21 cellular contexts compared by ENCODE assay signal in the genomic region with DNA sequence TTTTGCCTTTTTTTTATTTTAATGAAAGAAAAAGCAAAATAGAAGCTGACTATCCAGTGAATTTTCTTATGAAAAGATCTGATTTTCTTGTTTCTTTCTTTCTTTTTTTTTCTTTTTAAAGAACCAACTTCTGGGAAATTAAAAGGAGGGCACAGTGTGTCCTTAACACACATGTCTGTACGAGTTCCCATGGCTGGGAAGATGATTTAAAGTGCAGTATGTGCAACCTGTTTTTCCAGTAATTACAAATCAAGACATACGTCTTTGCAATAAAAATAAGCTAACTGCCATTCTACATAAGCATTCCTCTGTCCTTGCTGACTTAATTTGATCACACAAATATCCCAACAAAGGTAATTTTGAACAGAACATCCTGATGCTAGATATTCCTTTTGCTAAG.
DNase-seq lines count a peak whose midpoint lies in the region; ATAC-seq, FAIRE-seq and TF ChIP-seq lines count a peak whose summit lies in the region.
"Had no signal": no experiment of that assay in that cellular context is flagged by ENCODE, and none has a peak within 500 bp of the region (broad histone marks: within the 10 kb centered on the region; RNA-seq: fewer than 3 reads in every experiment).

No MANE protein-coding gene starts in this region.

- intact Hi-C loops in esophagus squamous epithelium (cut with DNase I) = no loop called here

- no peak overlapping the region for H2BK5ac ChIP-seq in neuronal stem cell (ENCODE audit: low read length)

- TF ChIP-seq CTCF in bronchial epithelial cell (IDR thresholded peaks at IDR 0.05; ENCODE audit: insufficient read depth, low read length, severe bottlenecking) (no peak), type B pancreatic cell (conservative IDR thresholded peaks at IDR 0.05) (no peak), esophagus squamous epithelium (IDR thresholded peaks at IDR 0.05) (no peak)

- H3K27ac ChIP-seq in neuronal stem cell (replicated peaks; ENCODE audit: low read length) (no peak overlapping the region), esophagus squamous epithelium (peak overlapping the region in 2 of 4 donors; percentile 57 to 61)
- H3K27ac ChIP-seq: A549 had no signal

- H3K36me3 Mint-ChIP-seq in type B pancreatic cell = no peaks in the 10 kb centered on the region
- H3K36me3 Mint-ChIP-seq: CD14-positive monocyte; CD8-positive, alpha-beta T cell had no signal

- TF ChIP-seq POLR2A in esophagus squamous epithelium (IDR thresholded peaks at IDR 0.05) = no peak

- H2AK5ac ChIP-seq in neuronal stem cell (ENCODE audit: low read depth, low read length) = no peak overlapping the region

- H2BK12ac ChIP-seq in neuronal stem cell (ENCODE audit: low read length) = no peak overlapping the region

- H3K36me3 ChIP-seq in bronchial epithelial cell (ENCODE audit: control insufficient read depth, insufficient read depth, low read length) (no peaks in the 10 kb centered on the region), neuronal stem cell (replicated peaks in 1 of 2; ENCODE audit: control insufficient read depth in 2 of 2, insufficient read depth in 2 of 2, low read length in 2 of 2) (no peaks in the 10 kb centered on the region), esophagus squamous epithelium (no peaks in the 10 kb centered on the region)
- H3K36me3 ChIP-seq: HAP-1 had no signal

- H3K4me3 ChIP-seq in bronchial epithelial cell (ENCODE audit: low read depth, low read length) = no peak overlapping the region
- H3K4me3 ChIP-seq in neuronal stem cell (ENCODE audit: low read length in 2 of 2) = no peak overlapping the region
- H3K4me3 ChIP-seq in esophagus squamous epithelium = no peak overlapping the region
- H3K4me3 ChIP-seq: A549, HAP-1 had no signal

- H3K4me3 Mint-ChIP-seq in type B pancreatic cell = peak overlapping the region; percentile 13
- H3K4me3 Mint-ChIP-seq: CD14-positive monocyte; CD8-positive, alpha-beta T cell; HFFc6 had no signal

- H3K4me1 Mint-ChIP-seq in type B pancreatic cell (ENCODE audit: unreplicated experiment) = peaks cover 18% of the 10 kb centered on the region
- H3K4me1 Mint-ChIP-seq: CD14-positive monocyte had no signal

- no peak overlapping the region for H2BK15ac ChIP-seq in neuronal stem cell (ENCODE audit: low read length)

- no peaks in the 10 kb centered on the region for H3K79me1 ChIP-seq in neuronal stem cell (ENCODE audit: low read depth, low read length)

- no peak overlapping the region for H3K23ac ChIP-seq in neuronal stem cell (ENCODE audit: low read depth, low read length, poor library complexity)

- H3K27me3 Mint-ChIP-seq in type B pancreatic cell = no peaks in the 10 kb centered on the region

- no peak overlapping the region for H3K14ac ChIP-seq in neuronal stem cell (ENCODE audit: low read length)

- H2BK120ac ChIP-seq in neuronal stem cell (ENCODE audit: low read depth, low read length) = no peak overlapping the region

- no peak for FAIRE-seq in bronchial epithelial cell (lab: Jason Lieb, UNC)
- FAIRE-seq: A549, D721Med, G401.6, GM12891 had no signal

- H3K18ac ChIP-seq in neuronal stem cell (ENCODE audit: low read length) = no peak overlapping the region

- H3K27me3 ChIP-seq in bronchial epithelial cell (ENCODE audit: control insufficient read depth, insufficient read depth, low read length) (no peaks in the 10 kb centered on the region), neuronal stem cell (ENCODE audit: control insufficient read depth in 3 of 3, insufficient read depth in 3 of 3, low read depth in 1 of 3, low read length in 3 of 3) (no peaks in the 10 kb centered on the region), esophagus squamous epithelium (no peaks in the 10 kb centered on the region)

- H2AFZ ChIP-seq in neuronal stem cell (ENCODE audit: low read length) = peak overlapping the region; percentile 53

- H3K27ac Mint-ChIP-seq in type B pancreatic cell = peak overlapping the region; percentile 53
- H3K27ac Mint-ChIP-seq: CD14-positive monocyte; CD8-positive, alpha-beta T cell; HFFc6 had no signal

- ATAC-seq in esophagus mucosa = peak; percentile 86
- no peak for ATAC-seq in GM19023 (IDR thresholded peaks at IDR 0.05; ENCODE audit: unreplicated experiment)
- ATAC-seq: A549; CD8-positive, alpha-beta T cell had no signal

- peak; percentile 59 for DNase-seq in bronchial epithelial cell (ENCODE audit: low read depth)
- DNase-seq in neuronal stem cell (ENCODE audit: low spot score) = no peak
- no peak for DNase-seq in type B pancreatic cell (ENCODE audit: extremely low spot score, unreplicated experiment)
- DNase-seq in stimulated activated CD4-positive, alpha-beta T cell treated with anti-CD3 and anti-CD28 coated beads, Interleukin-15, amount 100 ng/mL, for 24 hours = no peak
- no peak for DNase-seq in esophagus squamous epithelium (lab: John Stamatoyannopoulos, UW)
- DNase-seq: CD8-positive, alpha-beta T cell; COR-L47; DMS153; DMS79 treated with DMSO at 0.1 percent for 48 hours; EL; GOT3; HFFc6; IMR-90 had no signal

- H3K4ac ChIP-seq in neuronal stem cell (ENCODE audit: low read length) = no peak overlapping the region

- H4K91ac ChIP-seq in neuronal stem cell (ENCODE audit: low read depth, low read length, poor library complexity) = no peak overlapping the region

- no CpG with 5 or more reads among the region's 2 CpGs for WGBS in neuronal stem cell (ENCODE audit: extremely low coverage in 2 of 2, insufficient read length in 2 of 2, insufficient replicate concordance in 1 of 2), 2 donors
- WGBS in esophagus squamous epithelium, 2 donors = 22 to 33% methylated on average over 2 of the region's 2 CpGs

- peaks cover 4% of the 10 kb centered on the region for H3K9me3 Mint-ChIP-seq in type B pancreatic cell
- H3K9me3 Mint-ChIP-seq: CD14-positive monocyte; CD8-positive, alpha-beta T cell; HFFc6 had no signal

- H3K4me1 ChIP-seq in neuronal stem cell (ENCODE audit: control insufficient read depth in 2 of 2, insufficient read depth in 1 of 2, low read depth in 1 of 2, low read length in 2 of 2) = no peaks in the 10 kb centered on the region
- H3K4me1 ChIP-seq in esophagus squamous epithelium = peaks cover 0 to 18% (median 0%) of the 10 kb centered on the region in 3 donors
- H3K4me1 ChIP-seq: A549, HAP-1 had no signal

- H3K9me3 ChIP-seq in neuronal stem cell (replicated peaks in 1 of 2; ENCODE audit: control insufficient read depth in 2 of 2, insufficient read depth in 1 of 2, low read depth in 1 of 2, low read length in 2 of 2) = no peaks in the 10 kb centered on the region
- no peaks in the 10 kb centered on the region for H3K9me3 ChIP-seq in esophagus squamous epithelium
- H3K9me3 ChIP-seq: A549, HAP-1 had no signal

- H3K9ac ChIP-seq in neuronal stem cell (ENCODE audit: low read depth, low read length, poor library complexity) = no peak overlapping the region

- no peak overlapping the region for H4K8ac ChIP-seq in neuronal stem cell (ENCODE audit: low read depth, low read length)

- H3K4me2 ChIP-seq in neuronal stem cell (ENCODE audit: insufficient read depth, low read length, poor library complexity, severe bottlenecking) = no peak overlapping the region
- H3K4me2 ChIP-seq: A549 had no signal
